Comparison of ENCODE assay signal across 1 cellular context in the genomic region with DNA sequence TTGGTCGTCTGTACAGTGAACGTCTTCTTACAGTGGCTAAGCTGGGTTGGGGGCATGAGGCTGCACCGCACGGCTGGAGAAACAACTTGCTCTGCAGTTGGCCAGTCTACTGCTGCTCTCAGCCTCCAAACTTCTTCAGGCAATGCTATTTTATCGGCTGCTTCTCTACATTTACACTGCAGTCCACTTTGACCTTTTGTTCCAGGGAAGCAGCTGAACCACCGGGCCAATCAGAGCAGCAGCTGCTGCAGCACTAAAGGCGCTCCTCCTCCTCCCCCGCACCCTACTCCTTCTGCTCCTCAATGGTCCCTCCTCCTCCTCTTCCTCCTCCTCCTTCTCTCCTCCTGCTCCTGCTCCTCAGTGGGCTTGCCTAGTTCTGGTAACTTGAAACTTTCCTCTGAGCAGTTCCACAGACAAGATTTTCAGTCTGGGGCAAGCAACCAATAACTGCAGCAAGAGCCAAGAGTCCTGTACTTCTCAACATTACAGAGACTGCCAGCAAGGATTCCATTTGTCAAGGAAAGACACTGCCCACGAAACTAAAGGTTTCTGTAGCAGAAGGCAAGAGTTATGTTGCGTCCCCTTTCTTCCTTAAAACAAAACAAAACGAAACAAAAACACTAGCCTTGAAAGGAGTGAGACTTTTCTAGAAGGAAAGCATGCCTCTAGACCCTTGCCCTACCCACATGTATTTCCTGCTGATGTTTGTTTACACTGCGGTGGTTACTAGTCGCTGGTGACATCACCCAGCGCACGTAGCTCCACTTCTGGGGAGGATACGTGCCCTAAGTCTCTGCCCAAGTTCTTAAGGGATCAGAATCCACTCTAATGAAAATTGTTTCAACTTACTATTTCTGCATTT.
TF ChIP-seq lines count a peak whose summit lies in the region.

No MANE protein-coding gene starts in this region.

TF ChIP-seq in GM12878, 131 proteins besides CTCF, POLR2A, EP300 and RAD21 (continued from another document and continues in another):
- no peak for TF ChIP-seq PRDM15 (CRISPR knock-in tag; IDR thresholded peaks at IDR 0.05)
- TF ChIP-seq BMI1 (IDR thresholded peaks at IDR 0.05; ENCODE audit: borderline replicate concordance) = 0 out of 2 replicates have a peak, but pooled peaks have one; percentile 22
- peak; percentile 16; the same call in 1 of the 2 replicates for TF ChIP-seq MLLT1 (IDR thresholded peaks at IDR 0.05)
- TF ChIP-seq, protein P1, sequence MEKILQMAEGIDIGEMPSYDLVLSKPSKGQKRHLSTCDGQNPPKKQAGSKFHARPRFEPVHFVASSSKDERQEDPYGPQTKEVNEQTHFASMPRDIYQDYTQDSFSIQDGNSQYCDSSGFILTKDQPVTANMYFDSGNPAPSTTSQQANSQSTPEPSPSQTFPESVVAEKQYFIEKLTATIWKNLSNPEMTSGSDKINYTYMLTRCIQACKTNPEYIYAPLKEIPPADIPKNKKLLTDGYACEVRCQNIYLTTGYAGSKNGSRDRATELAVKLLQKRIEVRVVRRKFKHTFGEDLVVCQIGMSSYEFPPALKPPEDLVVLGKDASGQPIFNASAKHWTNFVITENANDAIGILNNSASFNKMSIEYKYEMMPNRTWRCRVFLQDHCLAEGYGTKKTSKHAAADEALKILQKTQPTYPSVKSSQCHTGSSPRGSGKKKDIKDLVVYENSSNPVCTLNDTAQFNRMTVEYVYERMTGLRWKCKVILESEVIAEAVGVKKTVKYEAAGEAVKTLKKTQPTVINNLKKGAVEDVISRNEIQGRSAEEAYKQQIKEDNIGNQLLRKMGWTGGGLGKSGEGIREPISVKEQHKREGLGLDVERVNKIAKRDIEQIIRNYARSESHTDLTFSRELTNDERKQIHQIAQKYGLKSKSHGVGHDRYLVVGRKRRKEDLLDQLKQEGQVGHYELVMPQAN (conservative IDR thresholded peaks at IDR 0.05) = peak; percentile 67; the same call in 1 of the 2 replicates
- TF ChIP-seq FOXK2 (IDR thresholded peaks at IDR 0.05) = no peak; the same call in 1 of the 2 replicates
- TF ChIP-seq, protein P2, sequence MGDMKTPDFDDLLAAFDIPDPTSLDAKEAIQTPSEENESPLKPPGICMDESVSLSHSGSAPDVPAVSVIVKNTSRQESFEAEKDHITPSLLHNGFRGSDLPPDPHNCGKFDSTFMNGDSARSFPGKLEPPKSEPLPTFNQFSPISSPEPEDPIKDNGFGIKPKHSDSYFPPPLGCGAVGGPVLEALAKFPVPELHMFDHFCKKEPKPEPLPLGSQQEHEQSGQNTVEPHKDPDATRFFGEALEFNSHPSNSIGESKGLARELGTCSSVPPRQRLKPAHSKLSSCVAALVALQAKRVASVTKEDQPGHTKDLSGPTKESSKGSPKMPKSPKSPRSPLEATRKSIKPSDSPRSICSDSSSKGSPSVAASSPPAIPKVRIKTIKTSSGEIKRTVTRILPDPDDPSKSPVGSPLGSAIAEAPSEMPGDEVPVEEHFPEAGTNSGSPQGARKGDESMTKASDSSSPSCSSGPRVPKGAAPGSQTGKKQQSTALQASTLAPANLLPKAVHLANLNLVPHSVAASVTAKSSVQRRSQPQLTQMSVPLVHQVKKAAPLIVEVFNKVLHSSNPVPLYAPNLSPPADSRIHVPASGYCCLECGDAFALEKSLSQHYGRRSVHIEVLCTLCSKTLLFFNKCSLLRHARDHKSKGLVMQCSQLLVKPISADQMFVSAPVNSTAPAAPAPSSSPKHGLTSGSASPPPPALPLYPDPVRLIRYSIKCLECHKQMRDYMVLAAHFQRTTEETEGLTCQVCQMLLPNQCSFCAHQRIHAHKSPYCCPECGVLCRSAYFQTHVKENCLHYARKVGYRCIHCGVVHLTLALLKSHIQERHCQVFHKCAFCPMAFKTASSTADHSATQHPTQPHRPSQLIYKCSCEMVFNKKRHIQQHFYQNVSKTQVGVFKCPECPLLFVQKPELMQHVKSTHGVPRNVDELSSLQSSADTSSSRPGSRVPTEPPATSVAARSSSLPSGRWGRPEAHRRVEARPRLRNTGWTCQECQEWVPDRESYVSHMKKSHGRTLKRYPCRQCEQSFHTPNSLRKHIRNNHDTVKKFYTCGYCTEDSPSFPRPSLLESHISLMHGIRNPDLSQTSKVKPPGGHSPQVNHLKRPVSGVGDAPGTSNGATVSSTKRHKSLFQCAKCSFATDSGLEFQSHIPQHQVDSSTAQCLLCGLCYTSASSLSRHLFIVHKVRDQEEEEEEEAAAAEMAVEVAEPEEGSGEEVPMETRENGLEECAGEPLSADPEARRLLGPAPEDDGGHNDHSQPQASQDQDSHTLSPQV (IDR thresholded peaks at IDR 0.05) = no peak
- TF ChIP-seq NRF1 (conservative IDR thresholded peaks at IDR 0.05; ENCODE audit: low read depth, low read length) = no peak
- TF ChIP-seq MYB (IDR thresholded peaks at IDR 0.05; ENCODE audit: borderline replicate concordance, low read depth, low read length) = no peak
- TF ChIP-seq SKIL (IDR thresholded peaks at IDR 0.05; ENCODE audit: low read depth, poor library complexity, severe bottlenecking) = peak; percentile 40
- no peak for TF ChIP-seq FOS (IDR thresholded peaks at IDR 0.05; ENCODE audit: borderline replicate concordance, extremely low read depth, insufficient read length)
- TF ChIP-seq NFXL1 (IDR thresholded peaks at IDR 0.05; ENCODE audit: borderline replicate concordance) = peak; percentile 99
- peak; percentile 69 for TF ChIP-seq RELB (IDR thresholded peaks at IDR 0.05; ENCODE audit: low read depth)
- TF ChIP-seq TCF12 (IDR thresholded peaks at IDR 0.05; ENCODE audit: low read depth, low read length) = no peak
- no peak for TF ChIP-seq NFYA (IDR thresholded peaks at IDR 0.05; ENCODE audit: borderline replicate concordance, low read depth, low read length)
- TF ChIP-seq CREB1 (IDR thresholded peaks at IDR 0.05; ENCODE audit: low read depth) = peak; percentile 37; the same call in 1 of the 2 replicates
- peak; percentile 37; the same call in 1 of the 2 replicates for TF ChIP-seq BACH1 (IDR thresholded peaks at IDR 0.05; ENCODE audit: borderline replicate concordance)
- TF ChIP-seq EED (IDR thresholded peaks at IDR 0.05; ENCODE audit: low read depth) = no peak
- TF ChIP-seq MEF2A (IDR thresholded peaks at IDR 0.05; ENCODE audit: insufficient read depth, low read depth, low read length) = no peak
- TF ChIP-seq SIX5 (IDR thresholded peaks at IDR 0.05; ENCODE audit: low read depth, low read length, severe bottlenecking) = no peak
- TF ChIP-seq SUPT20H (IDR thresholded peaks at IDR 0.05; ENCODE audit: borderline replicate concordance, control insufficient read depth, low read depth, low read length) = no peak
- TF ChIP-seq, protein P3, sequence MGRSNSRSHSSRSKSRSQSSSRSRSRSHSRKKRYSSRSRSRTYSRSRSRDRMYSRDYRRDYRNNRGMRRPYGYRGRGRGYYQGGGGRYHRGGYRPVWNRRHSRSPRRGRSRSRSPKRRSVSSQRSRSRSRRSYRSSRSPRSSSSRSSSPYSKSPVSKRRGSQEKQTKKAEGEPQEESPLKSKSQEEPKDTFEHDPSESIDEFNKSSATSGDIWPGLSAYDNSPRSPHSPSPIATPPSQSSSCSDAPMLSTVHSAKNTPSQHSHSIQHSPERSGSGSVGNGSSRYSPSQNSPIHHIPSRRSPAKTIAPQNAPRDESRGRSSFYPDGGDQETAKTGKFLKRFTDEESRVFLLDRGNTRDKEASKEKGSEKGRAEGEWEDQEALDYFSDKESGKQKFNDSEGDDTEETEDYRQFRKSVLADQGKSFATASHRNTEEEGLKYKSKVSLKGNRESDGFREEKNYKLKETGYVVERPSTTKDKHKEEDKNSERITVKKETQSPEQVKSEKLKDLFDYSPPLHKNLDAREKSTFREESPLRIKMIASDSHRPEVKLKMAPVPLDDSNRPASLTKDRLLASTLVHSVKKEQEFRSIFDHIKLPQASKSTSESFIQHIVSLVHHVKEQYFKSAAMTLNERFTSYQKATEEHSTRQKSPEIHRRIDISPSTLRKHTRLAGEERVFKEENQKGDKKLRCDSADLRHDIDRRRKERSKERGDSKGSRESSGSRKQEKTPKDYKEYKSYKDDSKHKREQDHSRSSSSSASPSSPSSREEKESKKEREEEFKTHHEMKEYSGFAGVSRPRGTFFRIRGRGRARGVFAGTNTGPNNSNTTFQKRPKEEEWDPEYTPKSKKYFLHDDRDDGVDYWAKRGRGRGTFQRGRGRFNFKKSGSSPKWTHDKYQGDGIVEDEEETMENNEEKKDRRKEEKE (IDR thresholded peaks at IDR 0.05) = no peak
- TF ChIP-seq, protein P4, sequence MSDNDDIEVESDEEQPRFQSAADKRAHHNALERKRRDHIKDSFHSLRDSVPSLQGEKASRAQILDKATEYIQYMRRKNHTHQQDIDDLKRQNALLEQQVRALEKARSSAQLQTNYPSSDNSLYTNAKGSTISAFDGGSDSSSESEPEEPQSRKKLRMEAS (IDR thresholded peaks at IDR 0.05; ENCODE audit: low read depth, low read length) = no peak
- TF ChIP-seq, protein P5, sequence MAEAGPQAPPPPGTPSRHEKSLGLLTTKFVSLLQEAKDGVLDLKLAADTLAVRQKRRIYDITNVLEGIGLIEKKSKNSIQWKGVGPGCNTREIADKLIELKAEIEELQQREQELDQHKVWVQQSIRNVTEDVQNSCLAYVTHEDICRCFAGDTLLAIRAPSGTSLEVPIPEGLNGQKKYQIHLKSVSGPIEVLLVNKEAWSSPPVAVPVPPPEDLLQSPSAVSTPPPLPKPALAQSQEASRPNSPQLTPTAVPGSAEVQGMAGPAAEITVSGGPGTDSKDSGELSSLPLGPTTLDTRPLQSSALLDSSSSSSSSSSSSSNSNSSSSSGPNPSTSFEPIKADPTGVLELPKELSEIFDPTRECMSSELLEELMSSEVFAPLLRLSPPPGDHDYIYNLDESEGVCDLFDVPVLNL (IDR thresholded peaks at IDR 0.05; ENCODE audit: low read depth, low read length) = no peak; the same call in 1 of the 2 replicates
- TF ChIP-seq SMC3 (IDR thresholded peaks at IDR 0.05; ENCODE audit: borderline replicate concordance, low read length) = no peak
- TF ChIP-seq, protein P6, sequence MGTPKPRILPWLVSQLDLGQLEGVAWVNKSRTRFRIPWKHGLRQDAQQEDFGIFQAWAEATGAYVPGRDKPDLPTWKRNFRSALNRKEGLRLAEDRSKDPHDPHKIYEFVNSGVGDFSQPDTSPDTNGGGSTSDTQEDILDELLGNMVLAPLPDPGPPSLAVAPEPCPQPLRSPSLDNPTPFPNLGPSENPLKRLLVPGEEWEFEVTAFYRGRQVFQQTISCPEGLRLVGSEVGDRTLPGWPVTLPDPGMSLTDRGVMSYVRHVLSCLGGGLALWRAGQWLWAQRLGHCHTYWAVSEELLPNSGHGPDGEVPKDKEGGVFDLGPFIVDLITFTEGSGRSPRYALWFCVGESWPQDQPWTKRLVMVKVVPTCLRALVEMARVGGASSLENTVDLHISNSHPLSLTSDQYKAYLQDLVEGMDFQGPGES (IDR thresholded peaks at IDR 0.05) = no peak
- TF ChIP-seq RUNX3 (IDR thresholded peaks at IDR 0.05; ENCODE audit: low read length) = peak; percentile 50
- TF ChIP-seq ATF7 (IDR thresholded peaks at IDR 0.05; ENCODE audit: low read depth) = peak; percentile 97
- no peak for TF ChIP-seq PAX8 (IDR thresholded peaks at IDR 0.05)
